ENCODE assay signal across 15 cellular contexts in genomic region chr3:102480139-102480538, GRCh38. TPM values are rescaled to one million over a fixed set of nuclear protein-coding genes. Genes with fewer than 3 reads are reported as not detected.
DNase-seq lines count a peak whose midpoint lies in the region; ATAC-seq and TF ChIP-seq lines count a peak whose summit lies in the region.
"Had no signal": no experiment of that assay in that cellular context is flagged by ENCODE, and none has a peak within 500 bp of the region (broad histone marks: within the 10 kb centered on the region; RNA-seq: fewer than 3 reads in every experiment).

No MANE protein-coding gene starts in this region.

- no peak for DNase-seq in PC-9
- DNase-seq in iPS-NIHi7 (ENCODE audit: extremely low spot score): peak; percentile 10
- DNase-seq in activated CD8-positive, alpha-beta memory T cell treated with anti-CD3 and anti-CD28 coated beads, Interleukin-2, amount 50 U/mL, for 48 hours: no peak
- no peak for DNase-seq in left colon
- DNase-seq: DMS79 treated with DMSO at 0.1 percent for 48 hours, H9, NCI-H1417, NCI-H187, NCI-H2107, NCI-H510A had no signal

- intact Hi-C loops in PC-9 (cut with micrococcal nuclease; ENCODE audit: unreplicated experiment) (no loop called here), left colon (cut with DNase I, micrococcal nuclease) (no loop called here)

- H2AFZ ChIP-seq in PC-9: 0 out of 2 replicates have a peak overlapping the region, but pooled peaks have one; percentile 5

- H3K79me2 ChIP-seq in PC-9 (ENCODE audit: low read depth): no peaks in the 10 kb centered on the region

- no peaks in the 10 kb centered on the region for H3K9me2 ChIP-seq in PC-9 (ENCODE audit: insufficient read depth)

- H3K36me3 ChIP-seq in PC-9 (ENCODE audit: low read depth): no peaks in the 10 kb centered on the region

- no peaks in the 10 kb centered on the region; the same call in 1 of the 2 replicates for H3K9me3 ChIP-seq in PC-9 (ENCODE audit: insufficient read depth, low read depth)

- H3K4me1 ChIP-seq in PC-9 (replicated peaks; ENCODE audit: insufficient read depth): peaks cover 6% of the 10 kb centered on the region; the same call in 1 of the 2 replicates

- TF ChIP-seq CTCF in 22Rv1 (IDR thresholded peaks at IDR 0.05) (no peak), C4-2B (conservative IDR thresholded peaks at IDR 0.05) (no peak), PC-9 (conservative IDR thresholded peaks at IDR 0.05) (no peak)

- H3K27me3 ChIP-seq in PC-9 (ENCODE audit: insufficient read depth, low read depth): no peaks in the 10 kb centered on the region

- no TSS peak for BruUV-seq in PC-9 (replicated peaks; lab: Mats Ljungman, UMichigan)

- 0 out of 2 replicates have a peak, but pooled peaks cover 3% of the 10 kb centered on the region for H3F3A ChIP-seq in PC-9 (ENCODE audit: insufficient read depth, low read depth)

- POLR2A ChIA-PET in PC-9 (lab: Charles Lee; ENCODE audit: unreplicated experiment): no interaction called here

- H4K20me1 ChIP-seq in PC-9 (ENCODE audit: insufficient read depth): no peaks in the 10 kb centered on the region

- CTCF ChIA-PET in PC-9 (lab: Charles Lee): no interaction called here

- H3K4me3 ChIP-seq in PC-9: no peak overlapping the region

- peak overlapping the region; percentile 85; the same call in 1 of the 2 replicates for H3K27ac ChIP-seq in 22Rv1
- peak overlapping the region; percentile 53; the same call in 1 of the 2 replicates for H3K27ac ChIP-seq in C4-2B
- H3K27ac ChIP-seq in PC-9: no peak overlapping the region

- ATAC-seq in left colon (no peak), HG02610 (IDR thresholded peaks at IDR 0.05; ENCODE audit: unreplicated experiment) (no peak), GM21786 (IDR thresholded peaks at IDR 0.05; ENCODE audit: unreplicated experiment) (no peak)
- ATAC-seq: Panc1 had no signal

- no peak overlapping the region for H3K4me2 ChIP-seq in PC-9

RNA-seq across cellular contexts. Expression of gene ZPLD1, which starts 45.3 kb away (rescaled TPM):
- not detected in 2 replicates for total RNA-seq in PC-9 (2021)
- total RNA-seq in left colon: not detected
- total RNA-seq: H9 had no signal
